19 cellular contexts compared by ENCODE assay signal in genomic region chr6:160118620-160119234, GRCh38.
"Had no signal": no experiment of that assay in that cellular context is flagged by ENCODE, and none has a peak within 500 bp of the region (broad histone marks: within the 10 kb centered on the region; RNA-seq: fewer than 3 reads in every experiment).

No MANE protein-coding gene starts in this region.

- H3K27ac ChIP-seq: hepatocyte, pancreas, prostate gland, stomach, thoracic aorta, transverse colon, vagina had no signal

- H3K4me1 Mint-ChIP-seq: naive thymus-derived CD8-positive, alpha-beta T cell; stimulated activated naive B cell treated with anti-CD40 and anti-IgM and Interleukin-4, amounts not matched to agents 10 μg/mL and 1 μg/mL and 100 μg/mL, for 72 hours had no signal

- H3K36me3 ChIP-seq: pancreas, prostate gland, thoracic aorta, transverse colon, vagina had no signal

- DNase-seq: cerebellar nuclear complex; foreskin melanocyte; head of caudate nucleus; mucosa of descending colon; naive thymus-derived CD8-positive, alpha-beta T cell; occipital lobe; pancreas; stimulated activated CD4-positive, alpha-beta T cell treated with anti-CD3 and anti-CD28 coated beads, Interleukin-2, amount 100 ng/mL, for 24 hours; stimulated activated CD4-positive, alpha-beta T cell treated with anti-CD3 and anti-CD28 coated beads, Interleukin-4, amount 100 ng/mL, for 4 hours; stimulated activated naive B cell treated with anti-CD40 and anti-IgM and Interleukin-4, amounts not matched to agents 10 μg/mL and 1 μg/mL and 100 μg/mL, for 72 hours; stomach; substantia nigra; transverse colon had no signal

- ATAC-seq: mucosa of descending colon; naive thymus-derived CD8-positive, alpha-beta T cell; pancreas; sciatic nerve; stimulated activated naive B cell treated with anti-CD40 and anti-IgM and Interleukin-4, amounts not matched to agents 10 μg/mL and 1 μg/mL and 100 μg/mL, for 72 hours had no signal

- H3K9me3 ChIP-seq: mucosa of descending colon, pancreas, prostate gland, stomach, thoracic aorta, transverse colon, vagina had no signal

- H3K4me3 ChIP-seq: hepatocyte, mucosa of descending colon, pancreas, prostate gland, stomach, thoracic aorta, transverse colon, vagina had no signal

- H3K27ac Mint-ChIP-seq: dendritic cell treated with granulocyte-macrophage colony-stimulating factor and Interleukin-4, amounts not matched to agents 40 ng/mL and 50 ng/mL, for 4 days; stimulated activated naive B cell treated with anti-CD40 and anti-IgM and Interleukin-4, amounts not matched to agents 10 μg/mL and 1 μg/mL and 100 μg/mL, for 72 hours had no signal

- H3K4me3 Mint-ChIP-seq: dendritic cell treated with granulocyte-macrophage colony-stimulating factor and Interleukin-4, amounts not matched to agents 40 ng/mL and 50 ng/mL, for 4 days; naive thymus-derived CD8-positive, alpha-beta T cell; stimulated activated naive B cell treated with anti-CD40 and anti-IgM and Interleukin-4, amounts not matched to agents 10 μg/mL and 1 μg/mL and 100 μg/mL, for 72 hours had no signal

- H3K27me3 Mint-ChIP-seq: stimulated activated naive B cell treated with anti-CD40 and anti-IgM and Interleukin-4, amounts not matched to agents 10 μg/mL and 1 μg/mL and 100 μg/mL, for 72 hours had no signal

- H3K4me1 ChIP-seq: pancreas, prostate gland, stomach, transverse colon, vagina had no signal

- H3K27me3 ChIP-seq: hepatocyte, pancreas, stomach, transverse colon, vagina had no signal
